Comparison of ENCODE assay signal across 14 cellular contexts in the genomic region with DNA sequence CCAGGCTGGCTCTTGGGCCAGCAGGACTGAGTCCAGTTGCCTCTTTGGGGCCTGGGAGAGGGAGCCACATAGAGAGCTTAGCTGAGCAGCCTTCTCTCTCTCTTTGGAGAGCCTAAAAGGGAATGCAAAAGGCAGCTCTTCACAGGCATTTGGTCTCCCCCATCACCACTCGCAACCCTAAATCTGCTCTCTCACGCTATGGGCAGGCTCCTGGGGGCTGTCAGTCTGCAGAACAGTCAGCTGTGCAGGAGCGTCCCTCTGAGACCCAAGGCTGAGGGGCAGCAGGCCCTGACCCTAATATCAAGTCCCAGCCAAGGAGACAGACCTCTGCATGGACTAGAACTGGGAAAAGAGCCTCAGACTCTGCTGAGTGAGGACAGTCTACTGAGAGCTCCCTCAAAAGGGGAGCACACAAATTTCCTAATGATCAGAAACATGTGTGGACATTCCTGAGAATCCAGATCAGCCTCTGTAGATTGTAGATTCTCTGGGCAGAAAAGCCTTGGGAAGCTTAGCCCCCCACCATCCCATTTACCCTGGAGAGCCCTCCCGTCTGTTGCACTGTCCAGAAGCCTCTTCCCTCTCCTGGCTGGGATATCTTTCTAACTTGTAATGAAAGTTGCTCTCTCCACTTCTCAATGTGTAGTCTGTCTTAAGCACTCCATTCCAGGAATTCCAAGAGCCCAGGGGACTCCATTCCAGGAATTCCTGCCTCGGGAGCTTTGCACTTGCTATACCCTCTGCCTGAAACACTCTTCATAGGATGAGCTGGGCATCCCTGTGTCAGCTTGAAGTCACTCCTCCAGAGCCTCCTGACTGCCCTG.
A peak's percentile ranks its signal among the peaks of the same experiment; 100 is the strongest.
DNase-seq lines count a peak whose midpoint lies in the region; ATAC-seq and TF ChIP-seq lines count a peak whose summit lies in the region.
"Had no signal": no experiment of that assay in that cellular context is flagged by ENCODE, and none has a peak within 500 bp of the region (broad histone marks: within the 10 kb centered on the region; RNA-seq: fewer than 3 reads in every experiment).

No MANE protein-coding gene starts in this region.

- peak overlapping the region; percentile 4; the same call in 1 of the 2 replicates for H3K9ac ChIP-seq in iPS-20b (ENCODE audit: low read depth, low read length)

- H3K27me3 ChIP-seq in right atrium auricular region (no peaks in the 10 kb centered on the region), iPS-20b (ENCODE audit: insufficient read depth, low read length) (no peaks in the 10 kb centered on the region), upper lobe of right lung (no peaks in the 10 kb centered on the region)
- H3K27me3 ChIP-seq: transverse colon had no signal

- peak; percentile 15 for ATAC-seq in Right ventricle myocardium superior (ENCODE audit: poor library complexity)
- peak; percentile 59 for ATAC-seq in upper lobe of right lung
- no peak for ATAC-seq in GM21717 (IDR thresholded peaks at IDR 0.05; ENCODE audit: unreplicated experiment)
- no peak for ATAC-seq in GM21447 (IDR thresholded peaks at IDR 0.05; ENCODE audit: unreplicated experiment)

- H3K4me1 ChIP-seq in right atrium auricular region (no peaks in the 10 kb centered on the region), iPS-20b (ENCODE audit: insufficient read depth, low read length) (peaks cover 20% of the 10 kb centered on the region), upper lobe of right lung (peaks cover 14% of the 10 kb centered on the region)
- H3K4me1 ChIP-seq: transverse colon had no signal

- no peak overlapping the region for H3K4me3 ChIP-seq in right atrium auricular region
- no peak overlapping the region; the same call in 1 of the 2 replicates for H3K4me3 ChIP-seq in iPS-20b (ENCODE audit: low read length)
- no peak overlapping the region for H3K4me3 ChIP-seq in upper lobe of right lung
- H3K4me3 ChIP-seq: transverse colon had no signal

- intact Hi-C loops in Right ventricle myocardium superior (cut with DNase I), result no loop called here
- intact Hi-C loops in upper lobe of right lung (cut with DNase I), result no loop called here

- DNase-seq in Right ventricle myocardium superior (no peak), right atrium auricular region (ENCODE audit: low spot score) (no peak), astrocyte of the hippocampus (ENCODE audit: low read depth, low spot score) (peak; percentile 87), upper lobe of right lung (no peak)
- no peak for DNase-seq in activated CD4-positive, alpha-beta T cell treated with anti-CD3 and anti-CD28 coated beads for 1 hour
- DNase-seq: activated CD4-positive, alpha-beta T cell treated with anti-CD3 and anti-CD28 coated beads, Interleukin-2, amount 50 U/mL, for 4 hours; activated naive CD8-positive, alpha-beta T cell treated with anti-CD3 and anti-CD28 coated beads, Interleukin-2, amount 50 U/mL, for 24 hours; naive B cell; NCI-H1092 treated with DMSO at 0.1 percent for 48 hours; stimulated activated CD4-positive, alpha-beta T cell treated with anti-CD3 and anti-CD28 coated beads, Interleukin-4, amount 100 ng/mL, for 1 hour; transverse colon had no signal

- TF ChIP-seq CTCF in right atrium auricular region (IDR thresholded peaks at IDR 0.05) (no peak), upper lobe of right lung (IDR thresholded peaks at IDR 0.05) (no peak)

- H3K9me3 ChIP-seq in right atrium auricular region, result no peaks in the 10 kb centered on the region
- H3K9me3 ChIP-seq in iPS-20b (ENCODE audit: insufficient read depth, low read depth, low read length), result no peaks in the 10 kb centered on the region
- no peaks in the 10 kb centered on the region for H3K9me3 ChIP-seq in upper lobe of right lung
- H3K9me3 ChIP-seq: transverse colon had no signal

- H3K27ac ChIP-seq in right atrium auricular region, result no peak overlapping the region
- H3K27ac ChIP-seq in iPS-20b (ENCODE audit: low read length), result no peak overlapping the region
- H3K27ac ChIP-seq in upper lobe of right lung, result peak overlapping the region; percentile 51
- H3K27ac ChIP-seq: transverse colon had no signal

- H3K36me3 ChIP-seq in right atrium auricular region (no peaks in the 10 kb centered on the region), iPS-20b (ENCODE audit: insufficient read depth, low read depth, low read length) (no peaks in the 10 kb centered on the region), upper lobe of right lung (no peaks in the 10 kb centered on the region)
- H3K36me3 ChIP-seq: transverse colon had no signal

Comparison
In these comparisons a context has a peak if more than half of its experiments do, and no peak if none do; other contexts are left out.
1. ATAC-seq: peak in Right ventricle myocardium superior (single experiment) and upper lobe of right lung (single experiment); none in GM21717 (single experiment) and GM21447 (single experiment).